11 cellular contexts compared by ENCODE assay signal in genomic region chr22:50199251-50199721, GRCh38. TPM values are rescaled to one million over a fixed set of nuclear protein-coding genes. Genes with fewer than 3 reads are reported as not detected.
A peak's percentile ranks its signal among the peaks of the same experiment; 100 is the strongest.
DNase-seq lines count a peak whose midpoint lies in the region; ATAC-seq lines count a peak whose summit lies in the region.
"Had no signal": no experiment of that assay in that cellular context is flagged by ENCODE, and none has a peak within 500 bp of the region (broad histone marks: within the 10 kb centered on the region; RNA-seq: fewer than 3 reads in every experiment).

No MANE protein-coding gene starts in this region.

- peak overlapping the region; percentile 66 for H3K4me3 Mint-ChIP-seq in activated naive CD4-positive, alpha-beta T cell treated with anti-CD3 and anti-CD28 coated beads, Interleukin-2, amount 10 ng/mL, durations not matched to agents 7 days and 5 days
- H3K4me3 Mint-ChIP-seq in activated CD4-positive, alpha-beta memory T cell treated with anti-CD3 and anti-CD28 coated beads for 36 hours: peak overlapping the region; percentile 69
- H3K4me3 Mint-ChIP-seq in stimulated activated naive CD8-positive, alpha-beta T cell treated with anti-CD3 and anti-CD28 coated beads, Interleukin-15, amount 100 ng/mL, for 72 hours: peak overlapping the region; percentile 78 to 87

- no peaks in the 10 kb centered on the region for H3K4me1 ChIP-seq in iPS-15b (ENCODE audit: control insufficient read depth, insufficient read depth, low read length)

- POLR2A ChIA-PET in activated CD4-positive, alpha-beta memory T cell treated with anti-CD3 and anti-CD28 coated beads for 36 hours (lab: Charles Lee): interaction anchor here (2.6 kb wide), 1 partner anchor 8 kb away, joined by 12 read pairs; no protein-coding TSS in a partner anchor

- H3K36me3 ChIP-seq in iPS-15b (ENCODE audit: control insufficient read depth, insufficient read depth, low read length): peaks cover 25% of the 10 kb centered on the region

- no peaks in the 10 kb centered on the region for H3K9me3 Mint-ChIP-seq in activated naive CD4-positive, alpha-beta T cell treated with anti-CD3 and anti-CD28 coated beads, Interleukin-2, amount 10 ng/mL, durations not matched to agents 7 days and 5 days
- H3K9me3 Mint-ChIP-seq in activated CD4-positive, alpha-beta memory T cell treated with anti-CD3 and anti-CD28 coated beads for 36 hours: no peaks in the 10 kb centered on the region
- no peaks in the 10 kb centered on the region for H3K9me3 Mint-ChIP-seq in stimulated activated naive CD8-positive, alpha-beta T cell treated with anti-CD3 and anti-CD28 coated beads, Interleukin-15, amount 100 ng/mL, for 72 hours

- CTCF ChIA-PET in activated naive CD4-positive, alpha-beta T cell treated with anti-CD3 and anti-CD28 coated beads, Interleukin-2, amount 10 ng/mL, durations not matched to agents 7 days and 5 days (lab: Charles Lee): no interaction called here
- CTCF ChIA-PET in activated CD4-positive, alpha-beta memory T cell treated with anti-CD3 and anti-CD28 coated beads for 36 hours (lab: Charles Lee): no interaction called here

- H3K9ac ChIP-seq in iPS-15b (ENCODE audit: low read depth, low read length): no peak overlapping the region

- intact Hi-C loops in activated CD4-positive, alpha-beta memory T cell treated with anti-CD3 and anti-CD28 coated beads for 36 hours (cut with micrococcal nuclease): no loop called here

- peak overlapping the region; percentile 75 for H3K27ac Mint-ChIP-seq in activated naive CD4-positive, alpha-beta T cell treated with anti-CD3 and anti-CD28 coated beads, Interleukin-2, amount 10 ng/mL, durations not matched to agents 7 days and 5 days
- peak overlapping the region; percentile 28 for H3K27ac Mint-ChIP-seq in activated CD4-positive, alpha-beta memory T cell treated with anti-CD3 and anti-CD28 coated beads for 36 hours
- peak overlapping the region in 1 of 2 donors; percentile 34 for H3K27ac Mint-ChIP-seq in stimulated activated naive CD8-positive, alpha-beta T cell treated with anti-CD3 and anti-CD28 coated beads, Interleukin-15, amount 100 ng/mL, for 72 hours

- DNase-seq in activated naive CD4-positive, alpha-beta T cell treated with anti-CD3 and anti-CD28 coated beads, Interleukin-2, amount 10 ng/mL, durations not matched to agents 7 days and 5 days: no peak
- no peak for DNase-seq in activated naive CD4-positive, alpha-beta T cell treated with anti-CD3 and anti-CD28 coated beads, Interleukin-2, amount 50 U/mL, for 16 hours
- no peak for DNase-seq in activated CD4-positive, alpha-beta memory T cell treated with anti-CD3 and anti-CD28 coated beads for 36 hours
- no peak for DNase-seq in stimulated activated naive CD8-positive, alpha-beta T cell treated with anti-CD3 and anti-CD28 coated beads, Interleukin-15, amount 100 ng/mL, for 72 hours
- DNase-seq in NCI-H1417 treated with DMSO at 0.1 percent for 48 hours (lab: John Stamatoyannopoulos, UW) (no peak), SIG-M5 (lab: John Stamatoyannopoulos, UW) (no peak)
- DNase-seq: activated effector memory CD4-positive, alpha-beta T cell treated with Interleukin-2 at 50 U/mL for 16 hours; effector CD8-positive, alpha-beta T cell; SW 1271 had no signal

- no peaks in the 10 kb centered on the region for H3K9me3 ChIP-seq in iPS-15b (ENCODE audit: control insufficient read depth, insufficient read depth, low read length)

- peaks cover 21% of the 10 kb centered on the region for H3K36me3 Mint-ChIP-seq in activated naive CD4-positive, alpha-beta T cell treated with anti-CD3 and anti-CD28 coated beads, Interleukin-2, amount 10 ng/mL, durations not matched to agents 7 days and 5 days
- H3K36me3 Mint-ChIP-seq in activated CD4-positive, alpha-beta memory T cell treated with anti-CD3 and anti-CD28 coated beads for 36 hours: peaks cover 14% of the 10 kb centered on the region

- peaks cover 23% of the 10 kb centered on the region for H3K4me1 Mint-ChIP-seq in activated naive CD4-positive, alpha-beta T cell treated with anti-CD3 and anti-CD28 coated beads, Interleukin-2, amount 10 ng/mL, durations not matched to agents 7 days and 5 days
- peaks cover 18% of the 10 kb centered on the region for H3K4me1 Mint-ChIP-seq in activated CD4-positive, alpha-beta memory T cell treated with anti-CD3 and anti-CD28 coated beads for 36 hours (ENCODE audit: low read depth)
- peaks cover 43% of the 10 kb centered on the region for H3K4me1 Mint-ChIP-seq in stimulated activated naive CD8-positive, alpha-beta T cell treated with anti-CD3 and anti-CD28 coated beads, Interleukin-15, amount 100 ng/mL, for 72 hours

- H3K4me3 ChIP-seq in iPS-15b (ENCODE audit: low read depth, low read length): peak overlapping the region; percentile 60

- no peaks in the 10 kb centered on the region for H3K27me3 Mint-ChIP-seq in activated naive CD4-positive, alpha-beta T cell treated with anti-CD3 and anti-CD28 coated beads, Interleukin-2, amount 10 ng/mL, durations not matched to agents 7 days and 5 days
- no peaks in the 10 kb centered on the region for H3K27me3 Mint-ChIP-seq in activated CD4-positive, alpha-beta memory T cell treated with anti-CD3 and anti-CD28 coated beads for 36 hours
- H3K27me3 Mint-ChIP-seq in stimulated activated naive CD8-positive, alpha-beta T cell treated with anti-CD3 and anti-CD28 coated beads, Interleukin-15, amount 100 ng/mL, for 72 hours: no peaks in the 10 kb centered on the region

- H3K27me3 ChIP-seq in iPS-15b (ENCODE audit: control insufficient read depth, insufficient read depth, low read length): no peaks in the 10 kb centered on the region

- no peak for ATAC-seq in stimulated activated naive CD8-positive, alpha-beta T cell treated with anti-CD3 and anti-CD28 coated beads, Interleukin-15, amount 100 ng/mL, for 72 hours
- no peak for ATAC-seq in HG03521 (IDR thresholded peaks at IDR 0.05; ENCODE audit: unreplicated experiment)

RNA-seq across cellular contexts. Expression of gene SELENOO, which starts 1.5 kb away (rescaled TPM):
- total RNA-seq in activated CD4-positive, alpha-beta memory T cell treated with anti-CD3 and anti-CD28 coated beads for 36 hours: 10 to 100 TPM; 18.8 to 19.7 TPM

RNA-seq across cellular contexts. Expression of gene TRABD, which starts 13.6 kb away (rescaled TPM):
- total RNA-seq in activated CD4-positive, alpha-beta memory T cell treated with anti-CD3 and anti-CD28 coated beads for 36 hours: 10 to 100 TPM; 88.6 to 89.2 TPM

RNA-seq across cellular contexts. Expression of gene PANX2, which starts 28.8 kb away (rescaled TPM):
- 1 to 10 TPM; 3.3 to 3.5 TPM for total RNA-seq in activated CD4-positive, alpha-beta memory T cell treated with anti-CD3 and anti-CD28 coated beads for 36 hours

RNA-seq across cellular contexts. Expression of gene TUBGCP6, which starts 45.5 kb away (rescaled TPM):
- total RNA-seq in activated CD4-positive, alpha-beta memory T cell treated with anti-CD3 and anti-CD28 coated beads for 36 hours: 10 to 100 TPM; 41.4 to 43.8 TPM

RNA-seq across cellular contexts. Expression of gene HDAC10, which starts 51.8 kb away (rescaled TPM):
- total RNA-seq in activated CD4-positive, alpha-beta memory T cell treated with anti-CD3 and anti-CD28 coated beads for 36 hours: 10 to 100 TPM; 46.1 to 47.6 TPM
